Comparison of ENCODE assay signal across 11 cellular contexts in the genomic region with DNA sequence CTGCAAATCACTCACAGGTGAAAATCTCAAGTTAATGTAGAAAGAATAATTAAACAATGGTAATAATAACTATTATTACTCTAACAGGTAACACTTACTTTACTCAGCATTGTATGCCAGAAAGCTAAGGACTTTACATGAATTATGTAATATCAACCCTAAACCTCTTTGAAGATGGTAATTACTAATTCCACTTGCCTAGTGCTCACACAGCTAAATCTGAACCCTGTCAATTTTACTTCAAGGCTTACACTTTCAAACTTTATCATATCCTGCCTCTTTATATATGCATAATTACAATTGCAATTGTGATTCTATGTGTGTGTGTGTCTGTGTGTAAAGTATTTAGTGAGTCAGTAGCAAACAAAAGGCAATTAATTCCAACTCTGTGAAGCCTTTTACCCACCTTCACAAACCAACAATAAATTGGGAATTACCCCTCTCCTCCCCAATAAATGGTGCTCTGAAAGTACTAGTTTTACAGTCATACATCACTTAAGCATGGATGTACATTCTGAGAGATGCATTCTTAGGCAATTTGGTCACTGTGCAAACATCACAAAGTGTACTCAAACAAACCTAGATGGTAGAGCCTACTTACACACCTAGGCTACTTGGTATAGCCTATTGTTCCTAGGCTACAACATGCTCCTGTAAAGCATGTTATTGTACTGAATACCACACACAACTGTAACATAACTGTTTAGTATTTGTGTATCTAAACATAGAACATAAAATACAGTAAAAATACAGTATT. TPM values are rescaled to one million over a fixed set of nuclear protein-coding genes. Genes with fewer than 3 reads are reported as not detected.
DNase-seq lines count a peak whose midpoint lies in the region; ATAC-seq lines count a peak whose summit lies in the region.
"Had no signal": no experiment of that assay in that cellular context is flagged by ENCODE, and none has a peak within 500 bp of the region (broad histone marks: within the 10 kb centered on the region; RNA-seq: fewer than 3 reads in every experiment).

No MANE protein-coding gene starts in this region.

- H3K4me3 ChIP-seq in endocrine pancreas (ENCODE audit: control insufficient read depth, insufficient read depth, low read length) = peak overlapping the region; percentile 10
- H3K4me3 ChIP-seq: uterus had no signal

- H3K9ac ChIP-seq in endocrine pancreas (ENCODE audit: control insufficient read depth, insufficient read depth, low read length) = no peak overlapping the region

- peak; percentile 32 for DNase-seq in NCI-H146 (lab: John Stamatoyannopoulos, UW)
- DNase-seq in NCI-H146 treated with DMSO at 0.1 percent for 48 hours (lab: John Stamatoyannopoulos, UW; ENCODE audit: unreplicated experiment) = no peak
- DNase-seq in NCI-H748 treated with DMSO at 0.1 percent for 48 hours (lab: John Stamatoyannopoulos, UW) = peak; percentile 18
- peak; percentile 72 for DNase-seq in renal cortical epithelial cell (ENCODE audit: low read depth)
- no peak for DNase-seq in HCEC 1CT
- DNase-seq in left cardiac atrium = no peak
- no peak for DNase-seq in NCI-H1930 (lab: John Stamatoyannopoulos, UW)
- DNase-seq: activated CD4-positive, alpha-beta T cell treated with anti-CD3 and anti-CD28 coated beads, Interleukin-2, amount 50 U/mL, for 4 hours; RPMI8226; uterus had no signal

- H3K4me1 ChIP-seq in endocrine pancreas (ENCODE audit: control insufficient read depth, insufficient read depth, low read length) = peaks cover 54% of the 10 kb centered on the region
- H3K4me1 ChIP-seq: uterus had no signal

- no peaks in the 10 kb centered on the region for H3K36me3 ChIP-seq in endocrine pancreas (ENCODE audit: control insufficient read depth, insufficient read depth, low read length)
- H3K36me3 ChIP-seq: uterus had no signal

- ATAC-seq in left cardiac atrium = no peak

- intact Hi-C loops in left cardiac atrium (cut with DNase I) = no loop called here

- H3K27me3 ChIP-seq in endocrine pancreas (ENCODE audit: control insufficient read depth, insufficient read depth, low read length) = no peaks in the 10 kb centered on the region
- H3K27me3 ChIP-seq: uterus had no signal

- H3K9me3 ChIP-seq in endocrine pancreas (ENCODE audit: control insufficient read depth, low read length) = no peaks in the 10 kb centered on the region
- H3K9me3 ChIP-seq: uterus had no signal

RNA-seq across cellular contexts. Expression of a gene that starts 5.9 kb away (rescaled TPM):
- 58.3 and 81.3 TPM in 2 replicates for total RNA-seq in renal cortical epithelial cell
- total RNA-seq in left cardiac atrium = 10 to 100 TPM; 29.1 to 41.3 TPM

Comparison
In these comparisons a context has a peak if more than half of its experiments do, and no peak if none do; other contexts are left out.
1. DNase-seq: peak in NCI-H146 (single experiment), NCI-H748 treated with DMSO at 0.1 percent for 48 hours (single experiment) and renal cortical epithelial cell (single experiment); none in NCI-H146 treated with DMSO at 0.1 percent for 48 hours (single experiment), HCEC 1CT (single experiment), left cardiac atrium (single experiment) and NCI-H1930 (0 of 2).